ENCODE assay signal across 9 cellular contexts in the genomic region with DNA sequence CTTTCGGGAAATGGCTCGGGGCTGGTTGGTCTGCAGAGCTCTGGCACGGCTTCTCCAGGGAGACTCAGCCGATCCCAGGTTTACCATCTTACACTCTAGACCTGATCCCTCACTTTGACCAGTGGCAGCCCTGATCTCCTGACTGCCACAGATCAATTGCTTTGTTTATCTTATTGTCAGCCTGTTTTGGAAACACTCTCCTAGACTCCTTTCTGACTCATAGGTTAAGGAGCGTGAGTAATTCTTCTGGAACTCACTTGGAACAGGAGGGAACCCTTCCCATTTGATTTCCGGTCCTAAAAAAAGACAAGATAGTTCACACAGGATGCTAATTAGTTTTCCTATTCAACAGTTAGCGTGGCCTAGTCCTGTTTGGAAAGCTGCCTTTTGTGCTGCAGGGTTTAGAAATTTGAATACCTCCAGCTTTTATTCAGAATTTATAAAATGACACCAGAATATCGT. TPM values are rescaled to one million over a fixed set of nuclear protein-coding genes. Genes with fewer than 3 reads are reported as not detected.
A peak's percentile ranks its signal among the peaks of the same experiment; 100 is the strongest.
DNase-seq lines count a peak whose midpoint lies in the region; ATAC-seq and TF ChIP-seq lines count a peak whose summit lies in the region.
"Had no signal": no experiment of that assay in that cellular context is flagged by ENCODE, and none has a peak within 500 bp of the region (broad histone marks: within the 10 kb centered on the region; RNA-seq: fewer than 3 reads in every experiment).

No MANE protein-coding gene starts in this region.

- POLR2A ChIA-PET in BJ (lab: Charles Lee), result interaction anchor here (0.7 kb wide), 1 partner anchor 81 kb away, joined by 3 read pairs; no protein-coding TSS in a partner anchor

- no peak overlapping the region for H2AFZ ChIP-seq in trophoblast cell (ENCODE audit: insufficient read depth, low read length, poor library complexity)

- H3K23ac ChIP-seq in trophoblast cell (ENCODE audit: low read length), result no peak overlapping the region

- H3K36me3 ChIP-seq in BJ (ENCODE audit: control insufficient read depth, insufficient read depth, low read length) (no peaks in the 10 kb centered on the region), trophoblast cell (ENCODE audit: control insufficient read depth in 1 of 2, insufficient read depth in 2 of 2, low read length in 2 of 2) (no peaks in the 10 kb centered on the region)

- TF ChIP-seq CTCF in BJ (IDR thresholded peaks at IDR 0.05; ENCODE audit: insufficient read depth, low read depth, low read length) (no peak), foreskin fibroblast (IDR thresholded peaks at IDR 0.05; ENCODE audit: low read depth, low read length) (no peak)

- no peak overlapping the region for H3K14ac ChIP-seq in trophoblast cell (ENCODE audit: low read length)

- H3K4me1 ChIP-seq in trophoblast cell (ENCODE audit: control insufficient read depth in 1 of 2, insufficient read depth in 2 of 2, low read length in 2 of 2), result peaks cover 14 to 20% of the 10 kb centered on the region in 2 experiments

- ATAC-seq in HG03442 (IDR thresholded peaks at IDR 0.05; ENCODE audit: unreplicated experiment), result no peak
- ATAC-seq in HG03108 (IDR thresholded peaks at IDR 0.05; ENCODE audit: unreplicated experiment), result no peak
- ATAC-seq: activated T-cell treated with anti-CD3 and anti-CD28 coated beads, Interleukin-2, amount 50 U/mL, for 72 hours had no signal

- no peaks in the 10 kb centered on the region for H3K27me3 ChIP-seq in BJ (ENCODE audit: control insufficient read depth, insufficient read depth, low read length)
- no peaks in the 10 kb centered on the region for H3K27me3 ChIP-seq in trophoblast cell (ENCODE audit: insufficient read depth, low read length)

- H4K12ac ChIP-seq in trophoblast cell (ENCODE audit: low read depth, low read length), result no peak overlapping the region

- no peak overlapping the region for H3K4ac ChIP-seq in trophoblast cell (ENCODE audit: low read depth, low read length)

- H3K27ac ChIP-seq in trophoblast cell (ENCODE audit: low read depth, low read length), result peak overlapping the region; percentile 77

- H3K9ac ChIP-seq in trophoblast cell (ENCODE audit: low read length), result no peak overlapping the region

- DNase-seq in BJ (ENCODE audit: low read depth) (peak; percentile 82), RPMI7951 (ENCODE audit: low read depth) (peak; percentile 94), foreskin fibroblast (peak; percentile 75 to 84), trophoblast cell (peak in 1 of 2 donors; percentile 72), NOMO-1 treated with dmso at 0.1 percent for 144 hours (lab: John Stamatoyannopoulos, UW; ENCODE audit: unreplicated experiment) (no peak), NCI-H2081 (lab: John Stamatoyannopoulos, UW) (no peak)
- DNase-seq: activated T-cell treated with anti-CD3 and anti-CD28 coated beads, Interleukin-2, amount 50 U/mL, for 72 hours had no signal

- no peak overlapping the region for H3K4me3 ChIP-seq in BJ (ENCODE audit: low read depth, low read length)
- H3K4me3 ChIP-seq in foreskin fibroblast (ENCODE audit: low read depth in 1 of 2, low read length in 2 of 2), result no peak overlapping the region
- no peak overlapping the region for H3K4me3 ChIP-seq in trophoblast cell (ENCODE audit: low read depth, low read length)

- peaks cover 13% of the 10 kb centered on the region for H3K79me1 ChIP-seq in trophoblast cell (ENCODE audit: low read length)

- H2BK5ac ChIP-seq in trophoblast cell (ENCODE audit: low read depth, low read length, poor library complexity), result peak overlapping the region; percentile 67

- H4K91ac ChIP-seq in trophoblast cell (ENCODE audit: low read depth, low read length), result peak overlapping the region; percentile 85

- no CpG with 5 or more reads among the region's 8 CpGs for WGBS in trophoblast cell (ENCODE audit: extremely low coverage, insufficient coverage, insufficient read length)

- no peak overlapping the region for H3K4me2 ChIP-seq in trophoblast cell (ENCODE audit: low read length)

- peaks cover 3% of the 10 kb centered on the region for H3K9me3 ChIP-seq in trophoblast cell (ENCODE audit: insufficient read depth, low read depth, low read length)

- no peak overlapping the region for H2AK5ac ChIP-seq in trophoblast cell (ENCODE audit: low read length)

- CTCF ChIA-PET in BJ (lab: Yijun Ruan, JAX), result interaction anchor here (0.6 to 2.6 kb wide), 5 partner anchors 12 to 82 kb away, joined by 3 to 16 read pairs (median 5); no protein-coding TSS in a partner anchor

- H2BK12ac ChIP-seq in trophoblast cell (ENCODE audit: low read length), result peak overlapping the region; percentile 78

- peak overlapping the region; percentile 28 for H3K18ac ChIP-seq in trophoblast cell (ENCODE audit: low read length)

- H2BK120ac ChIP-seq in trophoblast cell (ENCODE audit: insufficient read depth, low read length, poor library complexity), result peak overlapping the region; percentile 60

- H3K79me2 ChIP-seq in trophoblast cell (ENCODE audit: control insufficient read depth, insufficient read depth, low read length, poor library complexity), result peaks cover 3% of the 10 kb centered on the region

- H4K8ac ChIP-seq in trophoblast cell (ENCODE audit: low read depth, low read length), result peak overlapping the region; percentile 21

RNA-seq across cellular contexts. Expression of a gene that starts 16.0 kb away (rescaled TPM):
- polyA plus RNA-seq in BJ (2011; rRNA removed), result 6.1 and 6.4 TPM in 2 replicates
- 5.9 and 6.9 TPM in 2 replicates for polyA minus RNA-seq in BJ (2011; rRNA and poly(A)+ RNA removed)
- 8.8 and 14.2 TPM in 2 replicates for total RNA-seq in RPMI7951 (2014; rRNA removed; shearing (Covaris generic))
- polyA plus RNA-seq in trophoblast cell (2013), result 18.8 and 20.8 TPM in 2 replicates

Comparison
In these comparisons a context has a peak if more than half of its experiments do, and no peak if none do; other contexts are left out.
1. DNase-seq: peak in BJ (single experiment), RPMI7951 (single experiment) and foreskin fibroblast (2 of 2); none in NOMO-1 treated with dmso at 0.1 percent for 144 hours (single experiment) and NCI-H2081 (0 of 2).